ENCODE assay signal across 11 cellular contexts in the genomic region with DNA sequence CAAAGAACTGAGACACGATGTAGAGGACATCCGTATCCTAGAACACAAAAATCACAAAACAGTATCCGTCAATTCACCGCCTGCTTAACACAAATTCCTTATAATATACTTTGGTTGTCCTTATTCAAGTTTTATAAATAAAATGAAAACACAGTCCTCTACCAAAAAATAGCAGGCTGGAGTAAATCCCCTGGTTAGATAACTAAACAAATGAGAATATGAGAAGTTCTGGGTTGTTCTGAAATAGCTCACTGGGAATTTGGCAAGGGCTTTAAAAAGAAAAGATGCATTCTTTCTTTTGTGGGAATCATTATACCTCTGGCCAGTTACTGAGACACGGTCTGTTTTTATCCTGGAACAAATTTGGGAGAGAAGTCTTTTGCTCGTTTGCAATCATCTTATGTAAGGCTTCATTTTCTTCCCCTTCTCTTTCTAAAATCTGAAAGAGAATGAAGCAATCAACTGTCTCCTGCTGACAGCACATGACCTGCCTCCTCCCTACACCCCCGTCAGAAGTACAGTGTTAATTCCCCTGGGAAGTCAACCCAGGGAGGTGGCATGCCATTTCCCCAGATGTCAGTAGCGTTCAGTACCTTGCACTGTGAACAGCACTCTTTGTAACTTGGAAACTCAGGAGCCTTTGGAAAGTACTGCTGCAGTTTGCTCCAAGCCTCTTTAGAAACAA. TPM values are rescaled to one million over a fixed set of nuclear protein-coding genes. Genes with fewer than 3 reads are reported as not detected.
DNase-seq lines count a peak whose midpoint lies in the region; ATAC-seq, FAIRE-seq and TF ChIP-seq lines count a peak whose summit lies in the region.
"Had no signal": no experiment of that assay in that cellular context is flagged by ENCODE, and none has a peak within 500 bp of the region (broad histone marks: within the 10 kb centered on the region; RNA-seq: fewer than 3 reads in every experiment).

No MANE protein-coding gene starts in this region.

- no peak for FAIRE-seq in GM19239 (lab: Jason Lieb, UNC)

- TF ChIP-seq CTCF in GM23338 (conservative IDR thresholded peaks at IDR 0.05; ENCODE audit: low read depth in 2 of 2) (no peak), fibroblast of mammary gland (conservative IDR thresholded peaks at IDR 0.05; ENCODE audit: control insufficient read depth, insufficient read depth, low read depth, low read length) (no peak), neutrophil (IDR thresholded peaks at IDR 0.05) (no peak)

- H3F3A ChIP-seq in GM23338 (replicated peaks; ENCODE audit: low read depth): no peaks in the 10 kb centered on the region

- DNase-seq in GM23338 (ENCODE audit: low spot score): peak; percentile 75
- peak; percentile 42 for DNase-seq in NT2/D1 (ENCODE audit: low read depth, low spot score)
- peak; percentile 52 for DNase-seq in fibroblast of mammary gland (ENCODE audit: low read depth)
- no peak for DNase-seq in DMS79 treated with DMSO at 0.1 percent for 48 hours (lab: John Stamatoyannopoulos, UW)
- DNase-seq in GM19239 (ENCODE audit: insufficient read length, low spot score): no peak
- DNase-seq: activated CD8-positive, alpha-beta memory T cell treated with anti-CD3 and anti-CD28 coated beads, Interleukin-2, amount 50 U/mL, for 48 hours; right cardiac atrium had no signal

- H3K9me3 ChIP-seq in NT2/D1 (ENCODE audit: insufficient read depth, low read length) (no peaks in the 10 kb centered on the region), neutrophil (no peaks in the 10 kb centered on the region)

- H3K4me3 ChIP-seq in GM23338: no peak overlapping the region
- H3K4me3 ChIP-seq in NT2/D1 (ENCODE audit: insufficient read length, low read depth): no peak overlapping the region
- H3K4me3 ChIP-seq in fibroblast of mammary gland (ENCODE audit: control insufficient read depth, low read depth, low read length): no peak overlapping the region
- H3K4me3 ChIP-seq in neutrophil (ENCODE audit: low read depth in 1 of 2, low read length in 1 of 2): no peak overlapping the region

- no peaks in the 10 kb centered on the region for H3K9me2 ChIP-seq in GM23338 (ENCODE audit: insufficient read depth)

- H3K79me2 ChIP-seq in GM23338 (replicated peaks; ENCODE audit: insufficient read depth): no peaks in the 10 kb centered on the region

- no peaks in the 10 kb centered on the region for H3K9me3 Mint-ChIP-seq in GM23338

- H3K36me3 Mint-ChIP-seq in GM23338 (ENCODE audit: low read depth): peaks cover 38% of the 10 kb centered on the region

- H3K4me3 Mint-ChIP-seq in GM23338: peak overlapping the region; percentile 44

- ATAC-seq in GM23338 (peak; percentile 99), GM19023 (IDR thresholded peaks at IDR 0.05; ENCODE audit: unreplicated experiment) (no peak), GM21717 (IDR thresholded peaks at IDR 0.05; ENCODE audit: unreplicated experiment) (no peak)
- ATAC-seq: esophagus mucosa had no signal

- peak overlapping the region; percentile 15; the same call in 1 of the 2 replicates for H3K27ac ChIP-seq in GM23338 (ENCODE audit: low read depth)
- H3K27ac ChIP-seq in neutrophil: peak overlapping the region; percentile 53

- H3K4me1 ChIP-seq in GM23338 (ENCODE audit: insufficient read depth): peaks cover 29% of the 10 kb centered on the region
- H3K4me1 ChIP-seq in NT2/D1 (ENCODE audit: insufficient read depth, insufficient read length): peaks cover 4% of the 10 kb centered on the region
- H3K4me1 ChIP-seq in neutrophil (ENCODE audit: control insufficient read depth in 1 of 2, insufficient read depth in 1 of 2, low read depth in 1 of 2, low read length in 1 of 2): peaks cover 8 to 13% of the 10 kb centered on the region in 2 experiments

- peaks cover 33% of the 10 kb centered on the region for H3K4me1 Mint-ChIP-seq in GM23338

- no peak overlapping the region for H3K9ac ChIP-seq in NT2/D1 (ENCODE audit: insufficient read length, low read depth)

- H3K27me3 Mint-ChIP-seq in GM23338 (ENCODE audit: insufficient read depth, low read depth, poor library complexity): no peaks in the 10 kb centered on the region

- H3K27ac Mint-ChIP-seq in GM23338: peak overlapping the region; percentile 86

- H2AFZ ChIP-seq in GM23338: no peak overlapping the region

- peak overlapping the region; percentile 1; the same call in 1 of the 2 replicates for H3K4me2 ChIP-seq in GM23338

- H3K27me3 ChIP-seq in GM23338 (ENCODE audit: insufficient read depth): no peaks in the 10 kb centered on the region
- no peaks in the 10 kb centered on the region for H3K27me3 ChIP-seq in NT2/D1 (ENCODE audit: insufficient read depth, insufficient read length)
- H3K27me3 ChIP-seq in neutrophil: no peaks in the 10 kb centered on the region

- peaks cover 5% of the 10 kb centered on the region; the same call in 1 of the 2 replicates for H4K20me1 ChIP-seq in GM23338 (replicated peaks; ENCODE audit: insufficient read depth)

- H3K36me3 ChIP-seq in GM23338 (ENCODE audit: insufficient read depth): peaks cover 9% of the 10 kb centered on the region
- H3K36me3 ChIP-seq in NT2/D1 (ENCODE audit: insufficient read depth, insufficient read length, low read length): peaks cover 43% of the 10 kb centered on the region
- peaks cover 70% of the 10 kb centered on the region for H3K36me3 ChIP-seq in neutrophil

TF ChIP-seq in GM23338, 12 proteins besides CTCF, POLR2A, EP300 and RAD21:
- TF ChIP-seq EZH2phosphoT487 (IDR thresholded peaks at IDR 0.05; ENCODE audit: unreplicated experiment): no peak
- no peak for TF ChIP-seq POLR2AphosphoS5 (IDR thresholded peaks at IDR 0.05; ENCODE audit: low read depth)
- TF ChIP-seq, protein P1, sequence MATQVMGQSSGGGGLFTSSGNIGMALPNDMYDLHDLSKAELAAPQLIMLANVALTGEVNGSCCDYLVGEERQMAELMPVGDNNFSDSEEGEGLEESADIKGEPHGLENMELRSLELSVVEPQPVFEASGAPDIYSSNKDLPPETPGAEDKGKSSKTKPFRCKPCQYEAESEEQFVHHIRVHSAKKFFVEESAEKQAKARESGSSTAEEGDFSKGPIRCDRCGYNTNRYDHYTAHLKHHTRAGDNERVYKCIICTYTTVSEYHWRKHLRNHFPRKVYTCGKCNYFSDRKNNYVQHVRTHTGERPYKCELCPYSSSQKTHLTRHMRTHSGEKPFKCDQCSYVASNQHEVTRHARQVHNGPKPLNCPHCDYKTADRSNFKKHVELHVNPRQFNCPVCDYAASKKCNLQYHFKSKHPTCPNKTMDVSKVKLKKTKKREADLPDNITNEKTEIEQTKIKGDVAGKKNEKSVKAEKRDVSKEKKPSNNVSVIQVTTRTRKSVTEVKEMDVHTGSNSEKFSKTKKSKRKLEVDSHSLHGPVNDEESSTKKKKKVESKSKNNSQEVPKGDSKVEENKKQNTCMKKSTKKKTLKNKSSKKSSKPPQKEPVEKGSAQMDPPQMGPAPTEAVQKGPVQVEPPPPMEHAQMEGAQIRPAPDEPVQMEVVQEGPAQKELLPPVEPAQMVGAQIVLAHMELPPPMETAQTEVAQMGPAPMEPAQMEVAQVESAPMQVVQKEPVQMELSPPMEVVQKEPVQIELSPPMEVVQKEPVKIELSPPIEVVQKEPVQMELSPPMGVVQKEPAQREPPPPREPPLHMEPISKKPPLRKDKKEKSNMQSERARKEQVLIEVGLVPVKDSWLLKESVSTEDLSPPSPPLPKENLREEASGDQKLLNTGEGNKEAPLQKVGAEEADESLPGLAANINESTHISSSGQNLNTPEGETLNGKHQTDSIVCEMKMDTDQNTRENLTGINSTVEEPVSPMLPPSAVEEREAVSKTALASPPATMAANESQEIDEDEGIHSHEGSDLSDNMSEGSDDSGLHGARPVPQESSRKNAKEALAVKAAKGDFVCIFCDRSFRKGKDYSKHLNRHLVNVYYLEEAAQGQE (IDR thresholded peaks at IDR 0.05; ENCODE audit: unreplicated experiment): peak; percentile 62
- no peak for TF ChIP-seq ZNF114 (CRISPR knock-in tag; IDR thresholded peaks at IDR 0.05)
- TF ChIP-seq, protein P2, sequence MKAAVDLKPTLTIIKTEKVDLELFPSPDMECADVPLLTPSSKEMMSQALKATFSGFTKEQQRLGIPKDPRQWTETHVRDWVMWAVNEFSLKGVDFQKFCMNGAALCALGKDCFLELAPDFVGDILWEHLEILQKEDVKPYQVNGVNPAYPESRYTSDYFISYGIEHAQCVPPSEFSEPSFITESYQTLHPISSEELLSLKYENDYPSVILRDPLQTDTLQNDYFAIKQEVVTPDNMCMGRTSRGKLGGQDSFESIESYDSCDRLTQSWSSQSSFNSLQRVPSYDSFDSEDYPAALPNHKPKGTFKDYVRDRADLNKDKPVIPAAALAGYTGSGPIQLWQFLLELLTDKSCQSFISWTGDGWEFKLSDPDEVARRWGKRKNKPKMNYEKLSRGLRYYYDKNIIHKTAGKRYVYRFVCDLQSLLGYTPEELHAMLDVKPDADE (IDR thresholded peaks at IDR 0.05): no peak
TF ChIP-seq in GM23338: peak in this region for 1.

RNA-seq across cellular contexts. Expression of a gene that starts 37.1 kb away (rescaled TPM):
- total RNA-seq in GM23338 (2014; rRNA removed; shearing (Covaris generic)): 5.9 and 6.6 TPM in 2 replicates
- polyA plus RNA-seq in GM23338 (2016; fragmentation: Nextera tagmentation; extraction: Ambion mirVana): 4.3 and 5.0 TPM in 2 replicates

Comparison
In these comparisons a context has a peak if more than half of its experiments do, and no peak if none do; other contexts are left out.
1. DNase-seq: peak in GM23338 (single experiment), NT2/D1 (single experiment) and fibroblast of mammary gland (single experiment); none in DMS79 treated with DMSO at 0.1 percent for 48 hours (single experiment) and GM19239 (single experiment).